In genomic region chr15:32872606-32873291, GRCh38 we compare ENCODE assay signal across 14 cellular contexts.
A peak's percentile ranks its signal among the peaks of the same experiment; 100 is the strongest.
DNase-seq lines count a peak whose midpoint lies in the region; ATAC-seq, FAIRE-seq and TF ChIP-seq lines count a peak whose summit lies in the region.
"Had no signal": no experiment of that assay in that cellular context is flagged by ENCODE, and none has a peak within 500 bp of the region (broad histone marks: within the 10 kb centered on the region; RNA-seq: fewer than 3 reads in every experiment).

No MANE protein-coding gene starts in this region.

- H3K4me3 ChIP-seq in A549, result no peak overlapping the region
- H3K4me3 ChIP-seq in PC-3 (ENCODE audit: low read length), result no peak overlapping the region
- H3K4me3 ChIP-seq in gastroesophageal sphincter, result no peak overlapping the region
- H3K4me3 ChIP-seq in osteoblast (ENCODE audit: insufficient read depth, low read length), result no peak overlapping the region
- H3K4me3 ChIP-seq in breast epithelium, result no peak overlapping the region
- H3K4me3 ChIP-seq: HAP-1 had no signal

- H3F3A ChIP-seq in PC-3 (ENCODE audit: low read length, unreplicated experiment), result no peaks in the 10 kb centered on the region

- no peak for TF ChIP-seq EP300 in A549 (IDR thresholded peaks at IDR 0.05)
- peak; percentile 26 for TF ChIP-seq EP300 in gastroesophageal sphincter (IDR thresholded peaks at IDR 0.05)

- no peak overlapping the region for H3K9ac ChIP-seq in PC-3 (ENCODE audit: low read length)

- H3K9me3 ChIP-seq in A549 (no peaks in the 10 kb centered on the region), PC-3 (ENCODE audit: low read length) (no peaks in the 10 kb centered on the region), gastroesophageal sphincter (no peaks in the 10 kb centered on the region), osteoblast (ENCODE audit: low read depth, low read length) (no peaks in the 10 kb centered on the region), breast epithelium (no peaks in the 10 kb centered on the region)
- H3K9me3 ChIP-seq: HAP-1 had no signal

- no peak overlapping the region for H2AFZ ChIP-seq in PC-3 (ENCODE audit: low read length)
- no peak overlapping the region for H2AFZ ChIP-seq in osteoblast (ENCODE audit: low read length)

- WGBS in A549 (ENCODE audit: missing lambda C conversion rate), result 69% methylated on average over 5 of the region's 5 CpGs
- whole genome bisulfite sequencing in gastroesophageal sphincter (ENCODE audit: low coverage in 1 of 2), 2 donors, result 4 to 18% methylated on average over 4 to 5 of the region's 5 CpGs

- intact Hi-C loops in PC-3 (cut with micrococcal nuclease), result no loop called here
- intact Hi-C loops in breast epithelium (cut with DNase I; ENCODE audit: low total_unique reads), result no loop called here

- TF ChIP-seq RAD21 in A549 (conservative IDR thresholded peaks at IDR 0.05 in 1 of 2, IDR thresholded peaks at IDR 0.05 in 1 of 2), result no peak

- no peaks in the 10 kb centered on the region for H3K9me2 ChIP-seq in PC-3 (replicated peaks; ENCODE audit: low read length)

- H3K36me3 ChIP-seq in PC-3 (ENCODE audit: low read depth, low read length), result no peaks in the 10 kb centered on the region
- no peaks in the 10 kb centered on the region for H3K36me3 ChIP-seq in gastroesophageal sphincter
- H3K36me3 ChIP-seq in osteoblast (ENCODE audit: insufficient read depth, low read length), result peaks cover 3% of the 10 kb centered on the region
- no peaks in the 10 kb centered on the region for H3K36me3 ChIP-seq in breast epithelium
- H3K36me3 ChIP-seq: HAP-1 had no signal

- POLR2A ChIA-PET in A549 (lab: Yijun Ruan, JAX) (no interaction called here), PC-3 (lab: Charles Lee; ENCODE audit: unreplicated experiment) (no interaction called here)

- DNase-seq in A549 (ENCODE audit: low read depth in 1 of 2, low spot score in 1 of 2) (no peak), PC-3 (no peak), osteoblast (ENCODE audit: insufficient read length, low spot score, missing footprints) (no peak), globus pallidus (ENCODE audit: low spot score) (no peak), breast epithelium (ENCODE audit: low spot score in 2 of 2) (no peak), NCI-H526 (lab: John Stamatoyannopoulos, UW) (no peak)
- no peak for DNase-seq in NK-92 treated with Interleukin-12 subunit alpha and Interleukin-12 subunit beta, amount 100 ng/mL, for 24 hours (lab: John Stamatoyannopoulos, UW)
- DNase-seq: ACHN; activated CD8-positive, alpha-beta T cell treated with anti-CD3 and anti-CD28 coated beads, Interleukin-2, amount 10 ng/mL, durations not matched to agents 7 days and 5 days; activated naive CD4-positive, alpha-beta T cell treated with anti-CD3 and anti-CD28 coated beads for 36 hours; DMS79; NCI-H2029 had no signal

- TF ChIP-seq POLR2A in A549 (IDR thresholded peaks at IDR 0.05; ENCODE audit: low read length) (no peak), gastroesophageal sphincter (IDR thresholded peaks at IDR 0.05) (no peak), breast epithelium (IDR thresholded peaks at IDR 0.05) (no peak)

- no peaks in the 10 kb centered on the region for H4K20me1 ChIP-seq in PC-3 (ENCODE audit: low read length)
- no peaks in the 10 kb centered on the region for H4K20me1 ChIP-seq in osteoblast (ENCODE audit: insufficient read depth, low read length)

- BruUV-seq in PC-3 (replicated peaks; lab: Mats Ljungman, UMichigan), result no TSS peak

- H3K27me3 ChIP-seq in PC-3 (ENCODE audit: low read length) (no peaks in the 10 kb centered on the region), gastroesophageal sphincter (no peaks in the 10 kb centered on the region), osteoblast (ENCODE audit: insufficient read depth, low read length) (no peaks in the 10 kb centered on the region), breast epithelium (no peaks in the 10 kb centered on the region)

- no peak for FAIRE-seq in A549 (lab: Jason Lieb, UNC)

- H3K79me2 ChIP-seq in PC-3 (ENCODE audit: low read length) (no peaks in the 10 kb centered on the region), osteoblast (ENCODE audit: insufficient read depth, low read length) (no peaks in the 10 kb centered on the region)

- peaks cover 31% of the 10 kb centered on the region for H3K4me1 ChIP-seq in A549
- H3K4me1 ChIP-seq in PC-3 (ENCODE audit: insufficient read depth, low read length), result peaks cover 37% of the 10 kb centered on the region
- peaks cover 11 to 83% (median 22%) of the 10 kb centered on the region in 3 donors for H3K4me1 ChIP-seq in gastroesophageal sphincter
- H3K4me1 ChIP-seq in osteoblast (ENCODE audit: insufficient read depth, low read length), result peaks cover 43% of the 10 kb centered on the region
- H3K4me1 ChIP-seq in breast epithelium, result no peaks in the 10 kb centered on the region
- H3K4me1 ChIP-seq: HAP-1 had no signal

- TF ChIP-seq CTCF in A549 (IDR thresholded peaks at IDR 0.05) (no peak), PC-3 (conservative IDR thresholded peaks at IDR 0.05; ENCODE audit: low read depth, low read length) (no peak), gastroesophageal sphincter (IDR thresholded peaks at IDR 0.05) (no peak), osteoblast (IDR thresholded peaks at IDR 0.05; ENCODE audit: extremely low read depth, low read depth, low read length) (no peak), breast epithelium (IDR thresholded peaks at IDR 0.05) (no peak)

- CTCF ChIA-PET in A549 (lab: Yijun Ruan, JAX) (interaction anchor here (0.8 to 2.4 kb wide), 6 partner anchors 9 to 210 kb away, joined by 3 to 6 read pairs (median 4); no protein-coding TSS in a partner anchor), PC-3 (lab: Charles Lee) (interaction anchor here (0.5 kb wide), 1 partner anchor 146 kb away, joined by 5 read pairs; no protein-coding TSS in a partner anchor)

- H3K4me2 ChIP-seq in A549 (peak overlapping the region; percentile 10; the same call in 1 of the 3 replicates), PC-3 (ENCODE audit: low read length) (no peak overlapping the region), osteoblast (ENCODE audit: insufficient read depth, low read length) (no peak overlapping the region)

- H3K27ac ChIP-seq in A549, result peak overlapping the region; percentile 49 to 81; a peak in 5 of 6 replicates
- peak overlapping the region; percentile 64 for H3K27ac ChIP-seq in PC-3 (ENCODE audit: low read length)
- peak overlapping the region; percentile 84 to 96 (median 88) for H3K27ac ChIP-seq in gastroesophageal sphincter
- peak overlapping the region; percentile 98 for H3K27ac ChIP-seq in osteoblast (ENCODE audit: low read depth, low read length)
- no peak overlapping the region for H3K27ac ChIP-seq in breast epithelium

- ATAC-seq in A549 (no peak), PC-3 (peak; percentile 25; the same call in 1 of the 2 replicates), gastroesophageal sphincter (peak; percentile 92)
- ATAC-seq: activated CD8-positive, alpha-beta T cell treated with anti-CD3 and anti-CD28 coated beads, Interleukin-2, amount 10 ng/mL, durations not matched to agents 7 days and 5 days had no signal

TF ChIP-seq in A549, 52 proteins besides CTCF, POLR2A, EP300 and RAD21:
- TF ChIP-seq MAX (IDR thresholded peaks at IDR 0.05) (no peak), CEBPB (IDR thresholded peaks at IDR 0.05) (peak in 1 of 2 experiments; percentile 42; a peak in 2 of 4 replicates)

Comparison
In these comparisons a context has a peak if more than half of its experiments do, and no peak if none do; other contexts are left out.
1. ATAC-seq: peak in PC-3 (single experiment) and gastroesophageal sphincter (single experiment); none in A549 (0 of 2).
2. H3K27ac ChIP-seq: peak in A549 (2 of 2), PC-3 (single experiment), gastroesophageal sphincter (4 of 4) and osteoblast (single experiment); none in breast epithelium (0 of 2).